In genomic region chr1:23562138-23562819, GRCh38 we compare ENCODE assay signal across 8 cellular contexts. TPM values are rescaled to one million over a fixed set of nuclear protein-coding genes. Genes with fewer than 3 reads are reported as not detected.
DNase-seq lines count a peak whose midpoint lies in the region; ATAC-seq and FAIRE-seq lines count a peak whose summit lies in the region.

No MANE protein-coding gene starts in this region.

- peak; percentile 76 for DNase-seq in activated CD4-positive, alpha-beta T cell treated with anti-CD3 and anti-CD28 coated beads, Interleukin-2, amount 10 ng/mL, durations not matched to agents 24 days and 14 days
- DNase-seq in activated CD4-positive, alpha-beta T cell treated with anti-CD3 and anti-CD28 coated beads for 4 hours = no peak
- DNase-seq in NCI-H1436 treated with DMSO at 0.1 percent for 48 hours (lab: John Stamatoyannopoulos, UW) = peak; percentile 78
- no peak for DNase-seq in T-helper 2 cell treated with Interferon-gamma antibody and Interleukin-4, amounts not matched to agents 5 μg/mL and 100 μg/mL, for 36 hours (ENCODE audit: low spot score)
- peak; percentile 99 for DNase-seq in mesenchymal stem cell
- peak; percentile 88 for DNase-seq in superior temporal gyrus (ENCODE audit: extremely low spot score)
- no peak for DNase-seq in T-helper 17 cell

- no peaks in the 10 kb centered on the region for H3K9me3 ChIP-seq in mesenchymal stem cell (ENCODE audit: control insufficient read depth, low read length)
- no peaks in the 10 kb centered on the region for H3K9me3 ChIP-seq in T-helper 17 cell (ENCODE audit: control insufficient read depth, low read length, poor library complexity, severe bottlenecking)

- H2AFZ ChIP-seq in mesenchymal stem cell (ENCODE audit: low read depth, low read length) = no peak overlapping the region

- H3K4me1 Mint-ChIP-seq in activated CD4-positive, alpha-beta T cell treated with anti-CD3 and anti-CD28 coated beads, Interleukin-2, amount 10 ng/mL, durations not matched to agents 24 days and 14 days = peaks cover 36% of the 10 kb centered on the region
- H3K4me1 Mint-ChIP-seq in T-helper 2 cell treated with Interferon-gamma antibody and Interleukin-4, amounts not matched to agents 5 μg/mL and 100 μg/mL, for 36 hours (ENCODE audit: low read depth) = peaks cover 37% of the 10 kb centered on the region
- peaks cover 22% of the 10 kb centered on the region for H3K4me1 Mint-ChIP-seq in T-helper 17 cell

- H3K4me2 ChIP-seq in mesenchymal stem cell (ENCODE audit: low read length, poor library complexity, severe bottlenecking) = peak overlapping the region; percentile 29

- no peaks in the 10 kb centered on the region for H3K9me3 Mint-ChIP-seq in activated CD4-positive, alpha-beta T cell treated with anti-CD3 and anti-CD28 coated beads, Interleukin-2, amount 10 ng/mL, durations not matched to agents 24 days and 14 days
- H3K9me3 Mint-ChIP-seq in T-helper 2 cell treated with Interferon-gamma antibody and Interleukin-4, amounts not matched to agents 5 μg/mL and 100 μg/mL, for 36 hours = no peaks in the 10 kb centered on the region

- intact Hi-C loops in activated CD4-positive, alpha-beta T cell treated with anti-CD3 and anti-CD28 coated beads, Interleukin-2, amount 10 ng/mL, durations not matched to agents 24 days and 14 days (cut with micrococcal nuclease) = no loop called here

- no peak for ATAC-seq in T-helper 17 cell

- peak overlapping the region; percentile 15 for H2BK5ac ChIP-seq in mesenchymal stem cell (ENCODE audit: low read depth, low read length, poor library complexity, severe bottlenecking)

- FAIRE-seq in endometrium (lab: Jason Lieb, UNC) = peak; percentile 94

- H3K9ac ChIP-seq in mesenchymal stem cell (ENCODE audit: low read length) = peak overlapping the region; percentile 97

- H2BK120ac ChIP-seq in mesenchymal stem cell (ENCODE audit: low read depth, low read length) = peak overlapping the region; percentile 80

- WGBS in mesenchymal stem cell = under 1% methylated on average over 12 of the region's 19 CpGs

- no peaks in the 10 kb centered on the region for H3K36me3 ChIP-seq in mesenchymal stem cell (ENCODE audit: control insufficient read depth in 1 of 2, insufficient read depth in 2 of 2, low read depth in 1 of 2, low read length in 2 of 2)

- no peak overlapping the region for H3K23ac ChIP-seq in mesenchymal stem cell (ENCODE audit: low read length in 2 of 2)

- no peak overlapping the region for H2AK5ac ChIP-seq in mesenchymal stem cell (ENCODE audit: low read length, severe bottlenecking)

- peaks cover 0 to 11% of the 10 kb centered on the region in 2 experiments for H3K27me3 ChIP-seq in mesenchymal stem cell (ENCODE audit: control insufficient read depth in 1 of 2, insufficient read depth in 1 of 2, low read length in 2 of 2)

- H3K27ac ChIP-seq in mesenchymal stem cell (ENCODE audit: low read length, poor library complexity, severe bottlenecking) = peak overlapping the region; percentile 93

- peaks cover 49% of the 10 kb centered on the region for H3K27me3 Mint-ChIP-seq in activated CD4-positive, alpha-beta T cell treated with anti-CD3 and anti-CD28 coated beads, Interleukin-2, amount 10 ng/mL, durations not matched to agents 24 days and 14 days
- peaks cover 63% of the 10 kb centered on the region for H3K27me3 Mint-ChIP-seq in T-helper 2 cell treated with Interferon-gamma antibody and Interleukin-4, amounts not matched to agents 5 μg/mL and 100 μg/mL, for 36 hours (ENCODE audit: low read depth)
- H3K27me3 Mint-ChIP-seq in T-helper 17 cell = no peaks in the 10 kb centered on the region

- H3K4ac ChIP-seq in mesenchymal stem cell (ENCODE audit: low read depth in 1 of 2, low read length in 2 of 2) = peak overlapping the region in 1 of 2 experiments; percentile 47

- no peak overlapping the region for H3K27ac Mint-ChIP-seq in activated CD4-positive, alpha-beta T cell treated with anti-CD3 and anti-CD28 coated beads, Interleukin-2, amount 10 ng/mL, durations not matched to agents 24 days and 14 days
- H3K27ac Mint-ChIP-seq in T-helper 2 cell treated with Interferon-gamma antibody and Interleukin-4, amounts not matched to agents 5 μg/mL and 100 μg/mL, for 36 hours = no peak overlapping the region
- H3K27ac Mint-ChIP-seq in T-helper 17 cell = no peak overlapping the region

- peaks cover 9% of the 10 kb centered on the region for H3K36me3 Mint-ChIP-seq in activated CD4-positive, alpha-beta T cell treated with anti-CD3 and anti-CD28 coated beads, Interleukin-2, amount 10 ng/mL, durations not matched to agents 24 days and 14 days (ENCODE audit: low read depth)
- peaks cover 3% of the 10 kb centered on the region for H3K36me3 Mint-ChIP-seq in T-helper 2 cell treated with Interferon-gamma antibody and Interleukin-4, amounts not matched to agents 5 μg/mL and 100 μg/mL, for 36 hours (ENCODE audit: low read depth)
- no peaks in the 10 kb centered on the region for H3K36me3 Mint-ChIP-seq in T-helper 17 cell (ENCODE audit: low read depth)

- no peak overlapping the region for H3K14ac ChIP-seq in mesenchymal stem cell (ENCODE audit: low read length in 2 of 2)

- peaks cover 3% of the 10 kb centered on the region for H3K79me1 ChIP-seq in mesenchymal stem cell (replicated peaks; ENCODE audit: low read length, poor library complexity, severe bottlenecking)

- peak overlapping the region in 1 of 2 experiments; percentile 63 for H3K4me3 ChIP-seq in mesenchymal stem cell (ENCODE audit: insufficient read depth in 1 of 2, low read depth in 1 of 2, low read length in 2 of 2)

- H2BK15ac ChIP-seq in mesenchymal stem cell (ENCODE audit: low read depth, poor library complexity, severe bottlenecking) = no peak overlapping the region

- H2BK12ac ChIP-seq in mesenchymal stem cell (ENCODE audit: low read length in 2 of 2) = no peak overlapping the region

- H3K4me3 Mint-ChIP-seq in activated CD4-positive, alpha-beta T cell treated with anti-CD3 and anti-CD28 coated beads, Interleukin-2, amount 10 ng/mL, durations not matched to agents 24 days and 14 days = peak overlapping the region; percentile 1
- peak overlapping the region; percentile 19 for H3K4me3 Mint-ChIP-seq in T-helper 2 cell treated with Interferon-gamma antibody and Interleukin-4, amounts not matched to agents 5 μg/mL and 100 μg/mL, for 36 hours
- no peak overlapping the region for H3K4me3 Mint-ChIP-seq in T-helper 17 cell

- H3K18ac ChIP-seq in mesenchymal stem cell (ENCODE audit: low read depth in 1 of 2, low read length in 2 of 2) = peak overlapping the region in 1 of 2 experiments; percentile 96

- H3K4me1 ChIP-seq in mesenchymal stem cell (ENCODE audit: control insufficient read depth, insufficient read depth, low read depth, low read length) = peaks cover 14% of the 10 kb centered on the region

- no peak overlapping the region for H4K91ac ChIP-seq in mesenchymal stem cell (ENCODE audit: low read length)

- H4K8ac ChIP-seq in mesenchymal stem cell (ENCODE audit: low read length) = no peak overlapping the region

RNA-seq across cellular contexts. Expression of gene ID3, which starts 3.0 kb away (rescaled TPM):
- total RNA-seq in activated CD4-positive, alpha-beta T cell treated with anti-CD3 and anti-CD28 coated beads, Interleukin-2, amount 10 ng/mL, durations not matched to agents 24 days and 14 days = 21.2 and 23.5 TPM in 2 replicates
- polyA plus RNA-seq in mesenchymal stem cell (2013, experiment 1 of 2) = 497 TPM
- 504 TPM for polyA plus RNA-seq in mesenchymal stem cell (2013, experiment 2 of 2)
- 10 to 100 TPM in 1 of 2 donors, 1 to 10 TPM in 1; 8.6 to 10.7 TPM for total RNA-seq in T-helper 17 cell

RNA-seq across cellular contexts. Expression of gene E2F2, which starts 31.2 kb away (rescaled TPM):
- total RNA-seq in activated CD4-positive, alpha-beta T cell treated with anti-CD3 and anti-CD28 coated beads, Interleukin-2, amount 10 ng/mL, durations not matched to agents 24 days and 14 days = 30.4 and 33.7 TPM in 2 replicates
- polyA plus RNA-seq in mesenchymal stem cell (2013, experiment 1 of 2) = 0.59 TPM
- 0.44 TPM for polyA plus RNA-seq in mesenchymal stem cell (2013, experiment 2 of 2)
- total RNA-seq in T-helper 17 cell = 1 to 10 TPM; 5.4 TPM

Comparison
In these comparisons a context has a peak if more than half of its experiments do, and no peak if none do; other contexts are left out.
1. DNase-seq: peak in activated CD4-positive, alpha-beta T cell treated with anti-CD3 and anti-CD28 coated beads, Interleukin-2, amount 10 ng/mL, durations not matched to agents 24 days and 14 days (single experiment), NCI-H1436 treated with DMSO at 0.1 percent for 48 hours (single experiment), mesenchymal stem cell (single experiment) and superior temporal gyrus (single experiment); none in activated CD4-positive, alpha-beta T cell treated with anti-CD3 and anti-CD28 coated beads for 4 hours (0 of 2), T-helper 2 cell treated with Interferon-gamma antibody and Interleukin-4, amounts not matched to agents 5 μg/mL and 100 μg/mL, for 36 hours (single experiment) and T-helper 17 cell (0 of 3).